In the genomic region with DNA sequence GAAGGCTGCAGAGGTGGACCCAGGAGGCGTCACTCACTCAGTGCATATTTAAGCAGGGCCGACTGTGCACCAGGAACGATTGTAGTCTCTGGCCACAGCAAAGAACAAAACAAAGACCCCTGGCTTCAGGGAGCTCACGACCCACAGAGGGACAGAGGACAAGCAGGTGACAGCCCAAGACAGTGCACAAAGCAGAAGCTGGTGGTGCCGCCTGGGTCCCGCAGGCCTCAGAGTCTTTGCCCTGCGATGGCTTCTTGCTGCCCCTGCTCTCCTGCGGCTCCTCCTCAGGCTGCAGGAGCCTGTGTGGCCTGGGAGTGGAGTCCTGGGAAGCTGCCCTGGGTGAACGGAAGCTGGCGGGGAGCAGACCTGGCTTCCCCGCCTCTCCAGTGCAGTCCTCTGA, we compare ENCODE assay signal across 7 cellular contexts.
"Had no signal": no experiment of that assay in that cellular context is flagged by ENCODE, and none has a peak within 500 bp of the region (broad histone marks: within the 10 kb centered on the region; RNA-seq: fewer than 3 reads in every experiment).

No MANE protein-coding gene starts in this region.

- H2AFZ ChIP-seq: GM23248, GM23338 had no signal

- H3K9ac ChIP-seq: GM23248 had no signal

- H3K36me3 ChIP-seq: HAP-1 had no signal

- H3K4me1 ChIP-seq: HAP-1 had no signal

- H3K27ac ChIP-seq: GM23248 had no signal

- H3K9me3 ChIP-seq: HAP-1 had no signal

- H3K4me3 ChIP-seq: GM23248, GM23338, HAP-1 had no signal

- DNase-seq: GM23248, GOT3, H9, HCEC 1CT, HFFc6 had no signal

- H3K4me2 ChIP-seq: GM23338 had no signal
